30 cellular contexts compared by ENCODE assay signal in genomic region chr20:63112491-63113219, GRCh38.
"Had no signal": no experiment of that assay in that cellular context is flagged by ENCODE, and none has a peak within 500 bp of the region (broad histone marks: within the 10 kb centered on the region; RNA-seq: fewer than 3 reads in every experiment).

No MANE protein-coding gene starts in this region.

- ATAC-seq: activated CD8-positive, alpha-beta memory T cell treated with anti-CD3 and anti-CD28 coated beads, Interleukin-2, amount 10 ng/mL, durations not matched to agents 7 days and 5 days; activated CD8-positive, alpha-beta T cell treated with anti-CD3 and anti-CD28 coated beads, Interleukin-2, amount 10 ng/mL, durations not matched to agents 7 days and 5 days; activated T-cell treated with anti-CD3 and anti-CD28 coated beads, Interleukin-2, amount 50 U/mL, for 72 hours; naive thymus-derived CD8-positive, alpha-beta T cell; stimulated activated naive B cell treated with anti-CD40 and anti-IgM and Interleukin-4, amounts not matched to agents 10 μg/mL and 1 μg/mL and 100 μg/mL, for 72 hours; upper lobe of right lung had no signal

- H3K4me1 Mint-ChIP-seq: activated B cell treated with CpG ODN at 0.5 μM for 24 hours; activated CD8-positive, alpha-beta memory T cell treated with anti-CD3 and anti-CD28 coated beads, Interleukin-2, amount 10 ng/mL, durations not matched to agents 7 days and 5 days; memory B cell had no signal

- H3K4me3 ChIP-seq: esophagus muscularis mucosa, prostate gland, smooth muscle cell, stomach, tibial artery, upper lobe of right lung had no signal

- H3K36me3 ChIP-seq: brain microvascular endothelial cell, esophagus muscularis mucosa, prostate gland, stomach, tibial artery, upper lobe of right lung had no signal

- H3K9me3 ChIP-seq: prostate gland, upper lobe of right lung had no signal

- H3K27ac ChIP-seq: brain microvascular endothelial cell, esophagus muscularis mucosa, prostate gland, stomach, tibial artery, upper lobe of right lung had no signal

- H3K36me3 Mint-ChIP-seq: activated CD8-positive, alpha-beta memory T cell treated with anti-CD3 and anti-CD28 coated beads, Interleukin-2, amount 10 ng/mL, durations not matched to agents 7 days and 5 days had no signal

- H3K27me3 ChIP-seq: brain microvascular endothelial cell had no signal

- H3K4me3 Mint-ChIP-seq: activated B cell treated with CpG ODN at 0.5 μM for 24 hours; activated CD8-positive, alpha-beta memory T cell treated with anti-CD3 and anti-CD28 coated beads, Interleukin-2, amount 10 ng/mL, durations not matched to agents 7 days and 5 days; activated CD8-positive, alpha-beta T cell treated with anti-CD3 and anti-CD28 coated beads, Interleukin-2, amount 10 ng/mL, durations not matched to agents 7 days and 5 days; activated T-cell treated with anti-CD3 and anti-CD28 coated beads, Interleukin-2, amount 50 U/mL, for 72 hours; memory B cell; naive thymus-derived CD8-positive, alpha-beta T cell; stimulated activated naive B cell treated with anti-CD40 and anti-IgM and Interleukin-4, amounts not matched to agents 10 μg/mL and 1 μg/mL and 100 μg/mL, for 72 hours; T-helper 2 cell treated with Interferon-gamma antibody and Interleukin-4, amounts not matched to agents 5 μg/mL and 100 μg/mL, for 36 hours had no signal

- H3K27ac Mint-ChIP-seq: activated B cell treated with CpG ODN at 0.5 μM for 24 hours; activated CD8-positive, alpha-beta memory T cell treated with anti-CD3 and anti-CD28 coated beads, Interleukin-2, amount 10 ng/mL, durations not matched to agents 7 days and 5 days; activated CD8-positive, alpha-beta T cell treated with anti-CD3 and anti-CD28 coated beads, Interleukin-2, amount 10 ng/mL, durations not matched to agents 7 days and 5 days; activated T-cell treated with anti-CD3 and anti-CD28 coated beads, Interleukin-2, amount 50 U/mL, for 72 hours; memory B cell; naive thymus-derived CD8-positive, alpha-beta T cell; stimulated activated naive B cell treated with anti-CD40 and anti-IgM and Interleukin-4, amounts not matched to agents 10 μg/mL and 1 μg/mL and 100 μg/mL, for 72 hours; T-helper 2 cell treated with Interferon-gamma antibody and Interleukin-4, amounts not matched to agents 5 μg/mL and 100 μg/mL, for 36 hours had no signal

- FAIRE-seq: astrocyte, colon, islet of Langerhans had no signal

- H3K4me1 ChIP-seq: esophagus muscularis mucosa, prostate gland, tibial artery, upper lobe of right lung had no signal

- H3K4me2 ChIP-seq: smooth muscle cell had no signal

- DNase-seq: activated B cell treated with CpG ODN at 0.5 μM for 24 hours; activated CD8-positive, alpha-beta memory T cell treated with anti-CD3 and anti-CD28 coated beads, Interleukin-2, amount 10 ng/mL, durations not matched to agents 7 days and 5 days; activated CD8-positive, alpha-beta T cell treated with anti-CD3 and anti-CD28 coated beads, Interleukin-2, amount 10 ng/mL, durations not matched to agents 7 days and 5 days; activated naive CD4-positive, alpha-beta T cell; activated T-cell treated with anti-CD3 and anti-CD28 coated beads for 4 hours; activated T-cell treated with anti-CD3 and anti-CD28 coated beads, Interleukin-2, amount 50 U/mL, for 72 hours; amniotic stem cell; brain microvascular endothelial cell; central memory CD4-positive, alpha-beta T cell; dermis blood vessel endothelial cell; effector CD4-positive, alpha-beta T cell; foreskin melanocyte; midbrain; retina; stimulated activated CD4-positive, alpha-beta T cell treated with anti-CD3 and anti-CD28 coated beads, Interleukin-15, amount 100 ng/mL, for 24 hours; stimulated activated CD4-positive, alpha-beta T cell treated with anti-CD3 and anti-CD28 coated beads, Interleukin-2, amount 100 ng/mL, for 24 hours; stimulated activated naive B cell treated with anti-CD40 and anti-IgM and Interleukin-4, amounts not matched to agents 10 μg/mL and 1 μg/mL and 100 μg/mL, for 72 hours; stomach; T-helper 1 cell; tibial artery; upper lobe of right lung had no signal
